16 cellular contexts compared by ENCODE assay signal in genomic region chr1:234368320-234369032, GRCh38. TPM values are rescaled to one million over a fixed set of nuclear protein-coding genes. Genes with fewer than 3 reads are reported as not detected.
DNase-seq lines count a peak whose midpoint lies in the region; ATAC-seq and TF ChIP-seq lines count a peak whose summit lies in the region.
"Had no signal": no experiment of that assay in that cellular context is flagged by ENCODE, and none has a peak within 500 bp of the region (broad histone marks: within the 10 kb centered on the region; RNA-seq: fewer than 3 reads in every experiment).

No MANE protein-coding gene starts in this region.

- no peaks in the 10 kb centered on the region for H4K20me1 ChIP-seq in Karpas-422 (ENCODE audit: insufficient read depth, low read depth, low read length)
- no peaks in the 10 kb centered on the region for H4K20me1 ChIP-seq in neural progenitor cell (ENCODE audit: low read depth)

- H3K4me3 ChIP-seq in Karpas-422 (ENCODE audit: low read length) = peak overlapping the region; percentile 25; the same call in 1 of the 2 replicates
- H3K4me3 ChIP-seq in neural progenitor cell = no peak overlapping the region
- no peak overlapping the region for H3K4me3 ChIP-seq in Caco-2 (ENCODE audit: low read depth, low read length)
- H3K4me3 ChIP-seq in effector memory CD4-positive, alpha-beta T cell (ENCODE audit: insufficient read depth, low read depth, low read length, poor library complexity, severe bottlenecking) = no peak overlapping the region
- H3K4me3 ChIP-seq: esophagus squamous epithelium, left lung, tibial artery had no signal

- no peaks in the 10 kb centered on the region for H3K9me3 Mint-ChIP-seq in CD4-positive, alpha-beta T cell
- H3K9me3 Mint-ChIP-seq in activated T-cell treated with anti-CD3 and anti-CD28 coated beads, Interleukin-2, amount 50 U/mL, for 72 hours = no peaks in the 10 kb centered on the region
- H3K9me3 Mint-ChIP-seq in neural progenitor cell (no peaks in the 10 kb centered on the region), Caco-2 (ENCODE audit: unreplicated experiment) (no peaks in the 10 kb centered on the region)
- H3K9me3 Mint-ChIP-seq: nephron progenitor cell had no signal

- DNase-seq in CD4-positive, alpha-beta T cell = peak in 5 of 10 experiments; percentile 8 to 17 (median 14)
- peak; percentile 66 for DNase-seq in Karpas-422
- DNase-seq in activated T-cell treated with anti-CD3 and anti-CD28 coated beads, Interleukin-2, amount 50 U/mL, for 72 hours = peak; percentile 16 to 50
- DNase-seq in neural progenitor cell (ENCODE audit: low spot score) = no peak
- DNase-seq in Caco-2 = no peak
- DNase-seq in effector memory CD4-positive, alpha-beta T cell = no peak
- no peak for DNase-seq in mesenteric fat pad (ENCODE audit: low spot score)
- DNase-seq in NCI-H1436 treated with DMSO at 0.1 percent for 48 hours (lab: John Stamatoyannopoulos, UW) = no peak
- DNase-seq: esophagus squamous epithelium, left lung, NCI-H1694 treated with DMSO at 0.1 percent for 48 hours, NCI-H82, nephron progenitor cell, SHP77 treated with DMSO at 0.1 percent for 48 hours, tibial artery had no signal

- peaks cover 27% of the 10 kb centered on the region for H3K4me1 Mint-ChIP-seq in CD4-positive, alpha-beta T cell (ENCODE audit: low read depth)
- peaks cover 31% of the 10 kb centered on the region for H3K4me1 Mint-ChIP-seq in activated T-cell treated with anti-CD3 and anti-CD28 coated beads, Interleukin-2, amount 50 U/mL, for 72 hours (ENCODE audit: low read depth)
- H3K4me1 Mint-ChIP-seq in neural progenitor cell (peaks cover 6% of the 10 kb centered on the region), Caco-2 (ENCODE audit: low read depth, unreplicated experiment) (no peaks in the 10 kb centered on the region)

- H3K36me3 ChIP-seq in Karpas-422 (ENCODE audit: insufficient read depth, low read length) = no peaks in the 10 kb centered on the region
- H3K36me3 ChIP-seq in neural progenitor cell = no peaks in the 10 kb centered on the region
- no peaks in the 10 kb centered on the region for H3K36me3 ChIP-seq in Caco-2 (ENCODE audit: control insufficient read depth, insufficient read depth, low read length)
- no peaks in the 10 kb centered on the region for H3K36me3 ChIP-seq in effector memory CD4-positive, alpha-beta T cell (ENCODE audit: control insufficient read depth, insufficient read depth, low read length)
- H3K36me3 ChIP-seq: esophagus squamous epithelium, left lung, tibial artery had no signal

- POLR2A ChIA-PET in CD4-positive, alpha-beta T cell (lab: Charles Lee) = interaction anchor here (0.6 kb wide), 1 partner anchor 1262 kb away, joined by 3 read pairs; no protein-coding TSS in a partner anchor
- POLR2A ChIA-PET in Caco-2 (lab: Charles Lee) = no interaction called here

- no peak overlapping the region for H3K27ac ChIP-seq in CD4-positive, alpha-beta T cell (ENCODE audit: low read depth, low read length)
- H3K27ac ChIP-seq in Karpas-422 (ENCODE audit: low read length) = no peak overlapping the region
- no peak overlapping the region for H3K27ac ChIP-seq in neural progenitor cell
- no peak overlapping the region for H3K27ac ChIP-seq in effector memory CD4-positive, alpha-beta T cell (ENCODE audit: insufficient read depth, low read length, poor library complexity, severe bottlenecking)
- H3K27ac ChIP-seq: left lung, tibial artery, VCaP had no signal

- peak overlapping the region; percentile 34 for H3K9ac ChIP-seq in Karpas-422 (ENCODE audit: low read length)
- H3K9ac ChIP-seq in neural progenitor cell = no peak overlapping the region

- peaks cover 11% of the 10 kb centered on the region for H3K36me3 Mint-ChIP-seq in CD4-positive, alpha-beta T cell (ENCODE audit: low read depth)
- peaks cover 4 to 7% of the 10 kb centered on the region in 2 donors for H3K36me3 Mint-ChIP-seq in activated T-cell treated with anti-CD3 and anti-CD28 coated beads, Interleukin-2, amount 50 U/mL, for 72 hours (ENCODE audit: insufficient read depth in 2 of 2)
- H3K36me3 Mint-ChIP-seq in neural progenitor cell (no peaks in the 10 kb centered on the region), Caco-2 (ENCODE audit: insufficient read depth, unreplicated experiment) (peaks cover 6% of the 10 kb centered on the region)

- H3K4me3 Mint-ChIP-seq in CD4-positive, alpha-beta T cell = no peak overlapping the region
- H3K4me3 Mint-ChIP-seq in activated T-cell treated with anti-CD3 and anti-CD28 coated beads, Interleukin-2, amount 50 U/mL, for 72 hours = peak overlapping the region; percentile 9 to 43
- H3K4me3 Mint-ChIP-seq in neural progenitor cell (no peak overlapping the region), Caco-2 (ENCODE audit: unreplicated experiment) (no peak overlapping the region)
- H3K4me3 Mint-ChIP-seq: nephron progenitor cell had no signal

- TF ChIP-seq CTCF in CD4-positive, alpha-beta T cell (IDR thresholded peaks at IDR 0.05) = no peak
- TF ChIP-seq CTCF in neural progenitor cell (IDR thresholded peaks at IDR 0.05) (no peak), Caco-2 (IDR thresholded peaks at IDR 0.05; ENCODE audit: insufficient read depth in 1 of 2, low read depth in 1 of 2, low read length in 1 of 2, severe bottlenecking in 1 of 2, unreplicated experiment in 1 of 2) (no peak)

- H3K79me2 ChIP-seq in Karpas-422 (ENCODE audit: low read length) (no peaks in the 10 kb centered on the region; the same call in 1 of the 2 replicates), neural progenitor cell (ENCODE audit: low read depth) (peaks cover 10% of the 10 kb centered on the region)

- peak overlapping the region; percentile 31 for H3K27ac Mint-ChIP-seq in CD4-positive, alpha-beta T cell
- peak overlapping the region; percentile 6 for H3K27ac Mint-ChIP-seq in activated T-cell treated with anti-CD3 and anti-CD28 coated beads, Interleukin-2, amount 50 U/mL, for 72 hours
- H3K27ac Mint-ChIP-seq in neural progenitor cell (no peak overlapping the region), Caco-2 (ENCODE audit: unreplicated experiment) (no peak overlapping the region)
- H3K27ac Mint-ChIP-seq: nephron progenitor cell had no signal

- no TSS peak for BruUV-seq in Caco-2 (replicated peaks; lab: Mats Ljungman, UMichigan)

- H3K27me3 ChIP-seq in CD4-positive, alpha-beta T cell (ENCODE audit: control insufficient read depth, insufficient read depth, low read length) = no peaks in the 10 kb centered on the region
- H3K27me3 ChIP-seq in Karpas-422 (ENCODE audit: low read length) = no peaks in the 10 kb centered on the region
- H3K27me3 ChIP-seq in neural progenitor cell = peaks cover 21% of the 10 kb centered on the region
- no peaks in the 10 kb centered on the region for H3K27me3 ChIP-seq in Caco-2 (replicated peaks; ENCODE audit: control insufficient read depth, insufficient read depth, low read length)
- no peaks in the 10 kb centered on the region for H3K27me3 ChIP-seq in effector memory CD4-positive, alpha-beta T cell (replicated peaks; ENCODE audit: control insufficient read depth, insufficient read depth, low read length, poor library complexity, severe bottlenecking)
- H3K27me3 ChIP-seq: esophagus squamous epithelium, left lung, tibial artery had no signal

- peak; percentile 13 for ATAC-seq in CD4-positive, alpha-beta T cell (ENCODE audit: poor library complexity)
- peak in 1 of 2 donors; percentile 38 for ATAC-seq in activated T-cell treated with anti-CD3 and anti-CD28 coated beads, Interleukin-2, amount 50 U/mL, for 72 hours (replicated peaks in 1 of 2)
- ATAC-seq: left lung had no signal

- no peaks in the 10 kb centered on the region for H3K27me3 Mint-ChIP-seq in CD4-positive, alpha-beta T cell
- no peaks in the 10 kb centered on the region for H3K27me3 Mint-ChIP-seq in activated T-cell treated with anti-CD3 and anti-CD28 coated beads, Interleukin-2, amount 50 U/mL, for 72 hours (ENCODE audit: low read depth)
- H3K27me3 Mint-ChIP-seq in neural progenitor cell (ENCODE audit: insufficient read depth, low read depth) = no peaks in the 10 kb centered on the region
- H3K27me3 Mint-ChIP-seq in Caco-2 (ENCODE audit: insufficient read depth, unreplicated experiment) = no peaks in the 10 kb centered on the region

- peak overlapping the region; percentile 47 for H3K4me2 ChIP-seq in Karpas-422 (ENCODE audit: low read depth, low read length, poor library complexity, severe bottlenecking)
- H3K4me2 ChIP-seq in neural progenitor cell = no peak overlapping the region

- H2AFZ ChIP-seq in Karpas-422 (ENCODE audit: low read length) (peak overlapping the region; percentile 89), neural progenitor cell (replicated peaks) (peak overlapping the region; percentile 6)

- intact Hi-C loops in CD4-positive, alpha-beta T cell (cut with DNase I, micrococcal nuclease) = loop anchor here in 1 of 2 experiments (1.0 kb wide), 1 partner anchor 41 kb away; no protein-coding TSS in a partner anchor
- intact Hi-C loops in Caco-2 (cut with micrococcal nuclease; ENCODE audit: unreplicated experiment) = no loop called here

- H3K9me3 ChIP-seq in CD4-positive, alpha-beta T cell (ENCODE audit: control insufficient read depth, low read length) = no peaks in the 10 kb centered on the region
- no peaks in the 10 kb centered on the region for H3K9me3 ChIP-seq in Karpas-422 (ENCODE audit: low read length)
- no peaks in the 10 kb centered on the region for H3K9me3 ChIP-seq in neural progenitor cell (ENCODE audit: low read depth)
- no peaks in the 10 kb centered on the region for H3K9me3 ChIP-seq in Caco-2
- H3K9me3 ChIP-seq in effector memory CD4-positive, alpha-beta T cell (ENCODE audit: control insufficient read depth, low read length) = no peaks in the 10 kb centered on the region
- H3K9me3 ChIP-seq: esophagus squamous epithelium, left lung, tibial artery had no signal

- CTCF ChIA-PET in CD4-positive, alpha-beta T cell (lab: Charles Lee) = interaction anchor here (1.4 kb wide), 1 partner anchor 16 kb away, joined by 3 read pairs; no protein-coding TSS in a partner anchor
- CTCF ChIA-PET in Caco-2 (lab: Charles Lee) = no interaction called here

- no peaks in the 10 kb centered on the region for H3K9me2 ChIP-seq in Karpas-422 (replicated peaks; ENCODE audit: insufficient read depth, low read length)

- peaks cover 8% of the 10 kb centered on the region for H3F3A ChIP-seq in neural progenitor cell (ENCODE audit: low read depth)

- peaks cover 26% of the 10 kb centered on the region for H3K4me1 ChIP-seq in Karpas-422 (ENCODE audit: low read length)
- peaks cover 6% of the 10 kb centered on the region for H3K4me1 ChIP-seq in neural progenitor cell
- no peaks in the 10 kb centered on the region for H3K4me1 ChIP-seq in Caco-2
- H3K4me1 ChIP-seq in effector memory CD4-positive, alpha-beta T cell (ENCODE audit: control insufficient read depth, insufficient read depth, low read length, poor library complexity, severe bottlenecking) = peaks cover 4% of the 10 kb centered on the region

RNA-seq across cellular contexts. Expression of gene COA6, which starts 4.8 kb away (rescaled TPM):
- total RNA-seq in CD4-positive, alpha-beta T cell = 10 to 100 TPM; 10.0 to 12.2 TPM
- 48.9 and 55.0 TPM in 2 replicates for total RNA-seq in Karpas-422 (2014; rRNA removed; shearing (Covaris generic); ENCODE audit: low replicate concordance)
- total RNA-seq in activated T-cell treated with anti-CD3 and anti-CD28 coated beads, Interleukin-2, amount 50 U/mL, for 72 hours = 10 to 100 TPM; 55.3 to 58.2 TPM
- total RNA-seq in neural progenitor cell (ENCODE audit: low replicate concordance) = 34.8 and 36.0 TPM in 2 replicates
- 41.0 and 47.6 TPM in 2 replicates for total RNA-seq in Caco-2 (2022)
- total RNA-seq in mesenteric fat pad = 28.0 TPM

Comparison
In these comparisons a context has a peak if more than half of its experiments do, and no peak if none do; other contexts are left out.
1. DNase-seq: peak in Karpas-422 (single experiment) and activated T-cell treated with anti-CD3 and anti-CD28 coated beads, Interleukin-2, amount 50 U/mL, for 72 hours (2 of 2); none in neural progenitor cell (single experiment), Caco-2 (0 of 2), effector memory CD4-positive, alpha-beta T cell (0 of 3), mesenteric fat pad (single experiment) and NCI-H1436 treated with DMSO at 0.1 percent for 48 hours (single experiment).
2. H3K27ac Mint-ChIP-seq: peak in CD4-positive, alpha-beta T cell (single experiment) and activated T-cell treated with anti-CD3 and anti-CD28 coated beads, Interleukin-2, amount 50 U/mL, for 72 hours (single experiment); none in neural progenitor cell (single experiment) and Caco-2 (single experiment).
3. H3K4me3 Mint-ChIP-seq: peak in activated T-cell treated with anti-CD3 and anti-CD28 coated beads, Interleukin-2, amount 50 U/mL, for 72 hours (2 of 2); none in CD4-positive, alpha-beta T cell (single experiment), neural progenitor cell (single experiment) and Caco-2 (single experiment).